ENCODE assay signal across 1 cellular context in genomic region chr6:143522034-143522600, GRCh38.
TF ChIP-seq lines count a peak whose summit lies in the region.

No MANE protein-coding gene starts in this region.

TF ChIP-seq in K562, 482 proteins besides CTCF, POLR2A, EP300 and RAD21 (continued from another document):
- TF ChIP-seq TFE3 (CRISPR knock-in tag; IDR thresholded peaks at IDR 0.05): peak; percentile 32; the same call in 1 of the 2 replicates
